Comparison of ENCODE assay signal across 1 cellular context in genomic region chr17:61408151-61409041, GRCh38.
TF ChIP-seq lines count a peak whose summit lies in the region.

No MANE protein-coding gene starts in this region.

TF ChIP-seq in IMR-90, 13 proteins besides CTCF, POLR2A, EP300 and RAD21 (continued from another document):
- TF ChIP-seq MAZ (IDR thresholded peaks at IDR 0.05; ENCODE audit: borderline replicate concordance, low read depth, low read length) = no peak
